Comparison of ENCODE assay signal across 10 cellular contexts in the genomic region with DNA sequence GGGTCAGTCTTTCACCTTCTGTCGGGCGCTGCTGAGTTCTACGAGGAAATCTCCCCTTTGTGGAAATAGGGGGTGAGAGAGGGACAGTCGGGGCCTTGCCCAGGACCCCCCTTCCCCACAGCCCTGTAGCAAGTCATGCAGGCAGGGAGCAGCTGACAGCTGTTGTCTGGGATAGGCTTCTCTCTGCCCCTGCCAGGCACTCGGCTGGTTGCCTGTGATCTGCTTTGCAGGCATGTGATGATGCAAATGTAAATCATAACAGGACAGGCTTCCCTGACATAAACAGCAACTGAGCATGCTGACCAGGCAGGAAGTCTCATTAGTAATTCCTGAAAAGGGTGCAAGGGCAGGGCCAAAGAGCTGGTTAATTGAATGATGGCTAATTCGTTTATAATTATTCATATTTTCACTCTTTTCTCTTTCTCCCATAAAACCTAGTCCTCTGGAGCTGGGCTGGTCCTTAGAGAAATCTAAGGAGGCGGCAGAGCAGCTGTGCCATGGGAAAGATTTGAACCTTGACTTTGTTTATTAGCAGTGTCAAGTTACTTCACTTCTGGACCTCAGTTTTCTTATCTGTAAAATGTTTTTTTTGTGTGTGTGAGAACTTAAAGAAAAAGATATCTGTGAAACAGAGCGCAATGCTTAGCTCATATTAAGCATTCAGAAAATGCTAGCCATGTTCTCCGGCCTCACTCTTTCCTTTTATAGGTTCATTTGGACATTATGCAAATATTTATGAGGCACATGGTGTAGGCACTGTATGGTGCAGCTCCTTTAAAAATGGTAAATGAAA.
DNase-seq lines count a peak whose midpoint lies in the region; ATAC-seq and TF ChIP-seq lines count a peak whose summit lies in the region.
"Had no signal": no experiment of that assay in that cellular context is flagged by ENCODE, and none has a peak within 500 bp of the region (broad histone marks: within the 10 kb centered on the region; RNA-seq: fewer than 3 reads in every experiment).

No MANE protein-coding gene starts in this region.

- DNase-seq in AG04449 (ENCODE audit: low read depth, low spot score): peak; percentile 40
- DNase-seq in Karpas-422: no peak
- peak; percentile 27 for DNase-seq in colonic mucosa
- peak; percentile 64 to 94 for DNase-seq in lung microvascular endothelial cell (ENCODE audit: low read depth in 2 of 2)
- no peak for DNase-seq in stimulated activated CD8-positive, alpha-beta memory T cell treated with anti-CD3 and anti-CD28 coated beads, Interleukin-4, amount 100 ng/mL, for 48 hours
- DNase-seq in stimulated activated CD4-positive, alpha-beta T cell treated with anti-CD3 and anti-CD28 coated beads, Interleukin-4, amount 100 ng/mL, for 4 hours: no peak
- DNase-seq: stimulated activated CD4-positive, alpha-beta T cell treated with anti-CD3 and anti-CD28 coated beads, Interleukin-12 subunit alpha, Interleukin-12 subunit beta, amount 100 ng/mL, for 4 hours had no signal

- H3K4me3 ChIP-seq in AG04449 (ENCODE audit: low read depth, low read length) (no peak overlapping the region), Karpas-422 (ENCODE audit: low read length) (no peak overlapping the region), colonic mucosa (no peak overlapping the region)
- H3K4me3 ChIP-seq: SJSA1 had no signal

- H3K36me3 ChIP-seq in Karpas-422 (ENCODE audit: insufficient read depth, low read length) (no peaks in the 10 kb centered on the region), colonic mucosa (no peaks in the 10 kb centered on the region)
- H3K36me3 ChIP-seq: SJSA1 had no signal

- peak overlapping the region; percentile 5 for H3K4me2 ChIP-seq in Karpas-422 (ENCODE audit: low read depth, low read length, poor library complexity, severe bottlenecking)

- H3K27ac ChIP-seq in Karpas-422 (ENCODE audit: low read length) (no peak overlapping the region), colonic mucosa (no peak overlapping the region)
- H3K27ac ChIP-seq: SJSA1 had no signal

- no peaks in the 10 kb centered on the region for H3K9me2 ChIP-seq in Karpas-422 (replicated peaks; ENCODE audit: insufficient read depth, low read length)

- H4K20me1 ChIP-seq in Karpas-422 (ENCODE audit: insufficient read depth, low read depth, low read length): no peaks in the 10 kb centered on the region

- no peak overlapping the region for H2AFZ ChIP-seq in Karpas-422 (ENCODE audit: low read length)

- TF ChIP-seq CTCF in AG04449 (IDR thresholded peaks at IDR 0.05; ENCODE audit: insufficient read depth, low read length, missing control alignments) (no peak), colonic mucosa (IDR thresholded peaks at IDR 0.05) (no peak)

- no peaks in the 10 kb centered on the region for H3K27me3 ChIP-seq in Karpas-422 (ENCODE audit: low read length)
- no peaks in the 10 kb centered on the region for H3K27me3 ChIP-seq in colonic mucosa
- H3K27me3 ChIP-seq: SJSA1 had no signal

- no peaks in the 10 kb centered on the region for H3K79me2 ChIP-seq in Karpas-422 (ENCODE audit: low read length)

- H3K4me1 ChIP-seq in Karpas-422 (ENCODE audit: low read length) (peaks cover 62% of the 10 kb centered on the region), colonic mucosa (no peaks in the 10 kb centered on the region)

- H3K9me3 ChIP-seq in Karpas-422 (ENCODE audit: low read length) (no peaks in the 10 kb centered on the region), colonic mucosa (no peaks in the 10 kb centered on the region)
- H3K9me3 ChIP-seq: SJSA1 had no signal

- no peak overlapping the region for H3K9ac ChIP-seq in Karpas-422 (ENCODE audit: low read length)
- no peak overlapping the region for H3K9ac ChIP-seq in colonic mucosa (ENCODE audit: low read depth in 2 of 2, low read length in 2 of 2)

- POLR2A ChIA-PET in AG04449 (lab: Yijun Ruan, JAX): interaction anchor here (0.8 kb wide), 1 partner anchor 12 kb away, joined by 3 read pairs; no protein-coding TSS in a partner anchor

- ATAC-seq in HG03565 (IDR thresholded peaks at IDR 0.05; ENCODE audit: unreplicated experiment) (no peak), GM18517 (IDR thresholded peaks at IDR 0.05; ENCODE audit: unreplicated experiment) (no peak)

- intact Hi-C loops in colonic mucosa (cut with DNase I): no loop called here

- CTCF ChIA-PET in AG04449 (lab: Yijun Ruan, JAX): interaction anchor here (0.9 to 2.6 kb wide), 8 partner anchors 12 to 458 kb away, joined by 3 to 13 read pairs (median 4); no protein-coding TSS in a partner anchor

Comparison
In these comparisons a context has a peak if more than half of its experiments do, and no peak if none do; other contexts are left out.
1. DNase-seq: peak in AG04449 (single experiment), colonic mucosa (single experiment) and lung microvascular endothelial cell (2 of 2); none in Karpas-422 (single experiment), stimulated activated CD8-positive, alpha-beta memory T cell treated with anti-CD3 and anti-CD28 coated beads, Interleukin-4, amount 100 ng/mL, for 48 hours (single experiment) and stimulated activated CD4-positive, alpha-beta T cell treated with anti-CD3 and anti-CD28 coated beads, Interleukin-4, amount 100 ng/mL, for 4 hours (0 of 2).